In genomic region chr15:66702770-66703539, GRCh38 we compare ENCODE assay signal across 8 cellular contexts. TPM values are rescaled to one million over a fixed set of nuclear protein-coding genes. Genes with fewer than 3 reads are reported as not detected.
A peak's percentile ranks its signal among the peaks of the same experiment; 100 is the strongest.
DNase-seq lines count a peak whose midpoint lies in the region; ATAC-seq and TF ChIP-seq lines count a peak whose summit lies in the region.

No MANE protein-coding gene starts in this region.

- WGBS in liver = under 1% methylated on average over 97 of the region's 97 CpGs
- 0% methylated on average over 46 of the region's 97 CpGs for WGBS in suprapubic skin

- H3K27me3 ChIP-seq in BE2C (no peaks in the 10 kb centered on the region), KMS-11 (ENCODE audit: insufficient read depth, low read depth) (peaks cover 8% of the 10 kb centered on the region), liver (ENCODE audit: control insufficient read depth in 4 of 4, insufficient read depth in 4 of 4, low read length in 3 of 4) (no peaks in the 10 kb centered on the region), suprapubic skin (peaks cover 16% of the 10 kb centered on the region)

- in situ Hi-C loops in astrocyte of the cerebellum (cut with HindIII; ENCODE audit: low sequenced_read_pairs) (loop anchor here (5.0 kb wide), 1 partner anchor 106 kb away; no protein-coding TSS in a partner anchor), GM13977 (cut with MboI; ENCODE audit: low pct_unique_long_range_greater_than_20kb, low sequenced_read_pairs, unreplicated experiment) (no loop called here)

- TF ChIP-seq POLR2A in suprapubic skin (IDR thresholded peaks at IDR 0.05) = no peak

- H3K4me1 ChIP-seq in BE2C = peaks cover 23% of the 10 kb centered on the region
- H3K4me1 ChIP-seq in KMS-11 (ENCODE audit: low read depth, poor library complexity, severe bottlenecking) = peaks cover 5% of the 10 kb centered on the region
- peaks cover 3 to 56% (median 41%) of the 10 kb centered on the region in 4 donors for H3K4me1 ChIP-seq in liver (ENCODE audit: control insufficient read depth in 4 of 4, insufficient read depth in 4 of 4, low read length in 3 of 4)
- H3K4me1 ChIP-seq in suprapubic skin = peaks cover 65% of the 10 kb centered on the region

- TF ChIP-seq EP300 in suprapubic skin (IDR thresholded peaks at IDR 0.05) = no peak

- TF ChIP-seq RAD21 in liver (IDR thresholded peaks at IDR 0.05) = no peak

- H3K79me2 ChIP-seq in KMS-11 (ENCODE audit: insufficient read depth, low read depth) = no peaks in the 10 kb centered on the region

- TF ChIP-seq CTCF in BE2C (IDR thresholded peaks at IDR 0.05; ENCODE audit: low read depth, low read length) (no peak), KMS-11 (conservative IDR thresholded peaks at IDR 0.05; ENCODE audit: low read depth, low read length) (no peak), astrocyte of the cerebellum (IDR thresholded peaks at IDR 0.05; ENCODE audit: low read depth, low read length, missing control alignments) (no peak), liver (IDR thresholded peaks at IDR 0.05; ENCODE audit: low read depth, low read length, missing input control) (no peak), suprapubic skin (IDR thresholded peaks at IDR 0.05) (no peak), GM13977 (IDR thresholded peaks at IDR 0.05; ENCODE audit: extremely low read depth, insufficient read depth, missing control alignments) (no peak)

- no peaks in the 10 kb centered on the region for H3K9me3 ChIP-seq in BE2C
- H3K9me3 ChIP-seq in liver (ENCODE audit: control insufficient read depth in 4 of 4, low read length in 3 of 4) = no peaks in the 10 kb centered on the region
- no peaks in the 10 kb centered on the region for H3K9me3 ChIP-seq in suprapubic skin

- no peak for ATAC-seq in GM18498 (IDR thresholded peaks at IDR 0.05; ENCODE audit: unreplicated experiment)
- no peak for ATAC-seq in GM18517 (IDR thresholded peaks at IDR 0.05; ENCODE audit: unreplicated experiment)

- peak overlapping the region; percentile 95 for H2AFZ ChIP-seq in KMS-11 (ENCODE audit: low read depth)

- peak overlapping the region; percentile 50; the same call in 1 of the 2 replicates for H3K9ac ChIP-seq in KMS-11
- peak overlapping the region; percentile 5 to 43 for H3K9ac ChIP-seq in liver (ENCODE audit: low read depth in 1 of 2, low read length in 2 of 2)

- H3K36me3 ChIP-seq in BE2C = peaks cover 16% of the 10 kb centered on the region
- H3K36me3 ChIP-seq in KMS-11 (ENCODE audit: insufficient read depth) = no peaks in the 10 kb centered on the region
- no peaks in the 10 kb centered on the region for H3K36me3 ChIP-seq in liver (ENCODE audit: control insufficient read depth in 4 of 4, insufficient read depth in 3 of 4, low read depth in 1 of 4, low read length in 3 of 4)
- no peaks in the 10 kb centered on the region for H3K36me3 ChIP-seq in suprapubic skin

- H4K20me1 ChIP-seq in KMS-11 (ENCODE audit: insufficient read depth) = no peaks in the 10 kb centered on the region

- no peak overlapping the region for H3K27ac ChIP-seq in KMS-11
- H3K27ac ChIP-seq in liver (ENCODE audit: low read depth in 1 of 2, low read length in 2 of 2) = peak overlapping the region; percentile 76 to 91
- H3K27ac ChIP-seq in suprapubic skin = peak overlapping the region; percentile 86

- peak; percentile 58 for DNase-seq in BE2C
- no peak for DNase-seq in astrocyte of the cerebellum (ENCODE audit: low read depth)
- DNase-seq in suprapubic skin (ENCODE audit: low spot score in 2 of 2) = no peak
- DNase-seq in GM13977 (ENCODE audit: low spot score) = no peak

- peak overlapping the region; percentile 70 for H3K4me2 ChIP-seq in KMS-11

- H3K4me3 ChIP-seq in BE2C (ENCODE audit: low read depth, low read length) (peak overlapping the region; percentile 72), KMS-11 (IDR thresholded peaks at IDR 0.05; ENCODE audit: insufficient read depth, low read depth, low read length) (no peak overlapping the region), astrocyte of the cerebellum (ENCODE audit: low read depth, low read length) (peak overlapping the region; percentile 63), liver (ENCODE audit: low read depth in 1 of 3, low read length in 3 of 3) (peak overlapping the region; percentile 44 to 86 (median 72)), suprapubic skin (peak overlapping the region; percentile 78)

TF ChIP-seq in liver, 16 proteins besides CTCF, POLR2A, EP300 and RAD21:
- TF ChIP-seq JUND (IDR thresholded peaks at IDR 0.05) (no peak), HNF4A (conservative IDR thresholded peaks at IDR 0.05) (no peak), RXRA (IDR thresholded peaks at IDR 0.05) (no peak), SP1 (IDR thresholded peaks at IDR 0.05) (no peak), GABPA (IDR thresholded peaks at IDR 0.05 in 1 of 2, conservative IDR thresholded peaks at IDR 0.05 in 1 of 2) (no peak), MAX (IDR thresholded peaks at IDR 0.05) (no peak), FOXA2 (IDR thresholded peaks at IDR 0.05) (no peak), YY1 (IDR thresholded peaks at IDR 0.05) (no peak), EGR1 (IDR thresholded peaks at IDR 0.05; ENCODE audit: low read depth in 2 of 2) (no peak), NR2F2 (IDR thresholded peaks at IDR 0.05) (no peak), ATF3 (IDR thresholded peaks at IDR 0.05) (no peak)

RNA-seq across cellular contexts. Expression of gene SMAD6, which starts 0.9 kb away (rescaled TPM):
- polyA plus RNA-seq in BE2C (2012; ENCODE audit: insufficient read depth, insufficient read length, low read depth) = 52.5 TPM
- total RNA-seq in liver = 10 to 100 TPM; 14.1 to 15.1 TPM
- polyA plus RNA-seq in liver = 1 to 10 TPM; 1.2 to 7.9 TPM
- 1 to 10 TPM; 2.9 to 7.0 (median 6.9) TPM for total RNA-seq in suprapubic skin
